Comparison of ENCODE assay signal across 1 cellular context in genomic region chr2:73764945-73765344, GRCh38.
A peak's percentile ranks its signal among the peaks of the same experiment; 100 is the strongest.
TF ChIP-seq lines count a peak whose summit lies in the region.

No MANE protein-coding gene starts in this region.

TF ChIP-seq in K562, 482 proteins besides CTCF, POLR2A, EP300 and RAD21:
- no peak for TF ChIP-seq DEAF1 (CRISPR knock-in tag; IDR thresholded peaks at IDR 0.05)
- no peak for TF ChIP-seq ZNF197 (CRISPR knock-in tag; IDR thresholded peaks at IDR 0.05; ENCODE audit: low read depth)
- TF ChIP-seq EGR1 (conservative IDR thresholded peaks at IDR 0.05): peak; percentile 60
- TF ChIP-seq RBM22 (IDR thresholded peaks at IDR 0.05; ENCODE audit: low read depth, low read length, poor library complexity, severe bottlenecking): no peak
